In the genomic region with DNA sequence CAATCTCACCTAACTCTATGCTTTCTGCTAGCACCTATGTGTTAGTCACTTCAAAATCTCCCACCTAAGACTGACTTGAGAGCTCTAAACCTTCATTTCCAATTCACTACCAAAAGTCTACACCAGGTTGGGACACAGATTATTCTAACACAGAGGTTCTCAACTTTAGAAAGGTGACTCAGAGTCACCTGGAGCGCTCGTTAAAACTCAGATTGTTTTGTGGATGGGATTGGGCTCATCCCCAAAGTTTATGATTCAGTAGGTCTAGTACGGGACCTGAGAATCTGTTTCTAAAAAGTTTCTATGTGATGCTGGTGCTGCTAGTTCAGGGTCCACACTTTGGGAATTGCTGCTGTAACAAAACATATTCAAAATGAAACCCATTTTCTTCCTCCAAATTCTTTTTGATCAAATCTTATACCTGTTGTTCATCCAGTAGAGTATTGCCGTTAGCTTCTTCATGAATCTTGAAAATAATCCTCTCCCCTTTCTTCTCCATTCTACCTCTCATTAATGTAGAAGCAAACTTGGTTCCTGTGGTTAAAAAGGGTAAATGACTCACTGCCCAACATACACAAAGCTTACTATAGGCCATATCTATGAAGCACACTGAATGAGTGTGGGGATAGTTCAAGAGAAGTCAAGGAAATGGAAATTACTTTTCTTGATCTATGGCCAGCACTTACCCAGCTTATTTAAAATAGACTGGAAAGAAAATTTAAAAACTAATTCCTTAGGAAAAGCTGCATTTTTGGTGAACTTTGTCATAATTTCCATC, we compare ENCODE assay signal across 1 cellular context.
TF ChIP-seq lines count a peak whose summit lies in the region.

No MANE protein-coding gene starts in this region.

TF ChIP-seq in SK-N-SH treated with all-trans-retinoic acid at 6 μM for 48 hours, 23 proteins besides CTCF, POLR2A, EP300 and RAD21 (continued from another document):
- TF ChIP-seq, protein P1, sequence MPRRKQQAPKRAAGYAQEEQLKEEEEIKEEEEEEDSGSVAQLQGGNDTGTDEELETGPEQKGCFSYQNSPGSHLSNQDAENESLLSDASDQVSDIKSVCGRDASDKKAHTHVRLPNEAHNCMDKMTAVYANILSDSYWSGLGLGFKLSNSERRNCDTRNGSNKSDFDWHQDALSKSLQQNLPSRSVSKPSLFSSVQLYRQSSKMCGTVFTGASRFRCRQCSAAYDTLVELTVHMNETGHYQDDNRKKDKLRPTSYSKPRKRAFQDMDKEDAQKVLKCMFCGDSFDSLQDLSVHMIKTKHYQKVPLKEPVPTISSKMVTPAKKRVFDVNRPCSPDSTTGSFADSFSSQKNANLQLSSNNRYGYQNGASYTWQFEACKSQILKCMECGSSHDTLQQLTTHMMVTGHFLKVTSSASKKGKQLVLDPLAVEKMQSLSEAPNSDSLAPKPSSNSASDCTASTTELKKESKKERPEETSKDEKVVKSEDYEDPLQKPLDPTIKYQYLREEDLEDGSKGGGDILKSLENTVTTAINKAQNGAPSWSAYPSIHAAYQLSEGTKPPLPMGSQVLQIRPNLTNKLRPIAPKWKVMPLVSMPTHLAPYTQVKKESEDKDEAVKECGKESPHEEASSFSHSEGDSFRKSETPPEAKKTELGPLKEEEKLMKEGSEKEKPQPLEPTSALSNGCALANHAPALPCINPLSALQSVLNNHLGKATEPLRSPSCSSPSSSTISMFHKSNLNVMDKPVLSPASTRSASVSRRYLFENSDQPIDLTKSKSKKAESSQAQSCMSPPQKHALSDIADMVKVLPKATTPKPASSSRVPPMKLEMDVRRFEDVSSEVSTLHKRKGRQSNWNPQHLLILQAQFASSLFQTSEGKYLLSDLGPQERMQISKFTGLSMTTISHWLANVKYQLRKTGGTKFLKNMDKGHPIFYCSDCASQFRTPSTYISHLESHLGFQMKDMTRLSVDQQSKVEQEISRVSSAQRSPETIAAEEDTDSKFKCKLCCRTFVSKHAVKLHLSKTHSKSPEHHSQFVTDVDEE (CRISPR knock-in tag; IDR thresholded peaks at IDR 0.05), result no peak
- TF ChIP-seq, protein P2, sequence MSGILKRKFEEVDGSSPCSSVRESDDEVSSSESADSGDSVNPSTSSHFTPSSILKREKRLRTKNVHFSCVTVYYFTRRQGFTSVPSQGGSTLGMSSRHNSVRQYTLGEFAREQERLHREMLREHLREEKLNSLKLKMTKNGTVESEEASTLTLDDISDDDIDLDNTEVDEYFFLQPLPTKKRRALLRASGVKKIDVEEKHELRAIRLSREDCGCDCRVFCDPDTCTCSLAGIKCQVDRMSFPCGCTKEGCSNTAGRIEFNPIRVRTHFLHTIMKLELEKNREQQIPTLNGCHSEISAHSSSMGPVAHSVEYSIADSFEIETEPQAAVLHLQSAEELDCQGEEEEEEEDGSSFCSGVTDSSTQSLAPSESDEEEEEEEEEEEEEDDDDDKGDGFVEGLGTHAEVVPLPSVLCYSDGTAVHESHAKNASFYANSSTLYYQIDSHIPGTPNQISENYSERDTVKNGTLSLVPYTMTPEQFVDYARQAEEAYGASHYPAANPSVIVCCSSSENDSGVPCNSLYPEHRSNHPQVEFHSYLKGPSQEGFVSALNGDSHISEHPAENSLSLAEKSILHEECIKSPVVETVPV (CRISPR knock-in tag; IDR thresholded peaks at IDR 0.05), result no peak
- TF ChIP-seq GLIS3 (CRISPR knock-in tag; IDR thresholded peaks at IDR 0.05) (no peak), BACH2 (CRISPR knock-in tag; IDR thresholded peaks at IDR 0.05; ENCODE audit: borderline replicate concordance) (no peak), OSR1 (CRISPR knock-in tag; IDR thresholded peaks at IDR 0.05) (no peak), TOX (CRISPR knock-in tag; IDR thresholded peaks at IDR 0.05; ENCODE audit: borderline replicate concordance) (no peak), TCF4 (CRISPR knock-in tag; IDR thresholded peaks at IDR 0.05; ENCODE audit: borderline replicate concordance) (no peak), ZNF8 (CRISPR knock-in tag; IDR thresholded peaks at IDR 0.05) (no peak), ZNF565 (CRISPR knock-in tag; conservative IDR thresholded peaks at IDR 0.05; ENCODE audit: low read depth) (no peak), PPARA (CRISPR knock-in tag; IDR thresholded peaks at IDR 0.05; ENCODE audit: borderline replicate concordance) (no peak), ZFP3 (CRISPR knock-in tag; IDR thresholded peaks at IDR 0.05) (no peak), ESRRG (CRISPR knock-in tag; IDR thresholded peaks at IDR 0.05) (no peak), ISL1 (CRISPR knock-in tag; IDR thresholded peaks at IDR 0.05) (no peak)
- TF ChIP-seq, protein P3, sequence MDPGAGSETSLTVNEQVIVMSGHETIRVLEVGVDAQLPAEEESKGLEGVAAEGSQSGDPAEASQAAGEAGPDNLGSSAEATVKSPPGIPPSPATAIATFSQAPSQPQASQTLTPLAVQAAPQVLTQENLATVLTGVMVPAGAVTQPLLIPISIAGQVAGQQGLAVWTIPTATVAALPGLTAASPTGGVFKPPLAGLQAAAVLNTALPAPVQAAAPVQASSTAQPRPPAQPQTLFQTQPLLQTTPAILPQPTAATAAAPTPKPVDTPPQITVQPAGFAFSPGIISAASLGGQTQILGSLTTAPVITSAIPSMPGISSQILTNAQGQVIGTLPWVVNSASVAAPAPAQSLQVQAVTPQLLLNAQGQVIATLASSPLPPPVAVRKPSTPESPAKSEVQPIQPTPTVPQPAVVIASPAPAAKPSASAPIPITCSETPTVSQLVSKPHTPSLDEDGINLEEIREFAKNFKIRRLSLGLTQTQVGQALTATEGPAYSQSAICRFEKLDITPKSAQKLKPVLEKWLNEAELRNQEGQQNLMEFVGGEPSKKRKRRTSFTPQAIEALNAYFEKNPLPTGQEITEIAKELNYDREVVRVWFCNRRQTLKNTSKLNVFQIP (CRISPR knock-in tag; IDR thresholded peaks at IDR 0.05; ENCODE audit: borderline replicate concordance, low read depth), result no peak
- TF ChIP-seq, protein P4, sequence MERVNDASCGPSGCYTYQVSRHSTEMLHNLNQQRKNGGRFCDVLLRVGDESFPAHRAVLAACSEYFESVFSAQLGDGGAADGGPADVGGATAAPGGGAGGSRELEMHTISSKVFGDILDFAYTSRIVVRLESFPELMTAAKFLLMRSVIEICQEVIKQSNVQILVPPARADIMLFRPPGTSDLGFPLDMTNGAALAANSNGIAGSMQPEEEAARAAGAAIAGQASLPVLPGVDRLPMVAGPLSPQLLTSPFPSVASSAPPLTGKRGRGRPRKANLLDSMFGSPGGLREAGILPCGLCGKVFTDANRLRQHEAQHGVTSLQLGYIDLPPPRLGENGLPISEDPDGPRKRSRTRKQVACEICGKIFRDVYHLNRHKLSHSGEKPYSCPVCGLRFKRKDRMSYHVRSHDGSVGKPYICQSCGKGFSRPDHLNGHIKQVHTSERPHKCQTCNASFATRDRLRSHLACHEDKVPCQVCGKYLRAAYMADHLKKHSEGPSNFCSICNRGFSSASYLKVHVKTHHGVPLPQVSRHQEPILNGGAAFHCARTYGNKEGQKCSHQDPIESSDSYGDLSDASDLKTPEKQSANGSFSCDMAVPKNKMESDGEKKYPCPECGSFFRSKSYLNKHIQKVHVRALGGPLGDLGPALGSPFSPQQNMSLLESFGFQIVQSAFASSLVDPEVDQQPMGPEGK (CRISPR knock-in tag; IDR thresholded peaks at IDR 0.05; ENCODE audit: borderline replicate concordance), result no peak
